ENCODE assay signal across 21 cellular contexts in genomic region chr18:13286456-13287125, GRCh38.
DNase-seq lines count a peak whose midpoint lies in the region.
"Had no signal": no experiment of that assay in that cellular context is flagged by ENCODE, and none has a peak within 500 bp of the region (broad histone marks: within the 10 kb centered on the region; RNA-seq: fewer than 3 reads in every experiment).

No MANE protein-coding gene starts in this region.

- H3K4me1 ChIP-seq in neuronal stem cell (ENCODE audit: control insufficient read depth in 2 of 2, insufficient read depth in 1 of 2, low read depth in 1 of 2, low read length in 2 of 2), result no peaks in the 10 kb centered on the region

- H3K23ac ChIP-seq in neuronal stem cell (ENCODE audit: low read depth, low read length, poor library complexity), result peak overlapping the region; percentile 45

- H3K18ac ChIP-seq in neuronal stem cell (ENCODE audit: low read length), result peak overlapping the region; percentile 88

- no peak overlapping the region for H3K4ac ChIP-seq in neuronal stem cell (ENCODE audit: low read length)

- H3K27me3 Mint-ChIP-seq in dendritic cell treated with granulocyte-macrophage colony-stimulating factor and Interleukin-4, amounts not matched to agents 40 ng/mL and 50 ng/mL, for 4 days, result no peaks in the 10 kb centered on the region
- H3K27me3 Mint-ChIP-seq in activated T-helper 2 cell treated with anti-CD3 and anti-CD28 coated beads, Interferon-gamma antibody, Interleukin-2, Interleukin-4, amounts not matched to agents 10 μg/mL and 5 μg/mL and 100 μg/mL, durations not matched to agents 14 hours and 24 hours and 36 hours (ENCODE audit: low read depth), result no peaks in the 10 kb centered on the region

- peak overlapping the region; percentile 73 for H2BK15ac ChIP-seq in neuronal stem cell (ENCODE audit: low read length)

- no peak overlapping the region for H2AK5ac ChIP-seq in neuronal stem cell (ENCODE audit: low read depth, low read length)

- H2AFZ ChIP-seq in neuronal stem cell (ENCODE audit: low read length), result no peak overlapping the region

- H2BK120ac ChIP-seq in neuronal stem cell (ENCODE audit: low read depth, low read length), result no peak overlapping the region

- H3K14ac ChIP-seq in neuronal stem cell (ENCODE audit: low read length), result no peak overlapping the region

- H3K4me2 ChIP-seq in neuronal stem cell (ENCODE audit: insufficient read depth, low read length, poor library complexity, severe bottlenecking), result no peak overlapping the region

- H4K91ac ChIP-seq in neuronal stem cell (ENCODE audit: low read depth, low read length, poor library complexity), result peak overlapping the region; percentile 38

- no peak overlapping the region for H3K4me3 Mint-ChIP-seq in dendritic cell treated with granulocyte-macrophage colony-stimulating factor and Interleukin-4, amounts not matched to agents 40 ng/mL and 50 ng/mL, for 4 days
- no peak overlapping the region for H3K4me3 Mint-ChIP-seq in activated T-helper 2 cell treated with anti-CD3 and anti-CD28 coated beads, Interferon-gamma antibody, Interleukin-2, Interleukin-4, amounts not matched to agents 10 μg/mL and 5 μg/mL and 100 μg/mL, durations not matched to agents 14 hours and 24 hours and 36 hours (ENCODE audit: low read depth)

- no peak overlapping the region for H2BK5ac ChIP-seq in neuronal stem cell (ENCODE audit: low read length)

- no peaks in the 10 kb centered on the region for H3K79me1 ChIP-seq in neuronal stem cell (ENCODE audit: low read depth, low read length)

- peak overlapping the region; percentile 2 for H3K27ac Mint-ChIP-seq in dendritic cell treated with granulocyte-macrophage colony-stimulating factor and Interleukin-4, amounts not matched to agents 40 ng/mL and 50 ng/mL, for 4 days
- no peak overlapping the region for H3K27ac Mint-ChIP-seq in activated T-helper 2 cell treated with anti-CD3 and anti-CD28 coated beads, Interferon-gamma antibody, Interleukin-2, Interleukin-4, amounts not matched to agents 10 μg/mL and 5 μg/mL and 100 μg/mL, durations not matched to agents 14 hours and 24 hours and 36 hours

- intact Hi-C loops in dendritic cell treated with granulocyte-macrophage colony-stimulating factor and Interleukin-4, amounts not matched to agents 40 ng/mL and 50 ng/mL, for 4 days (cut with micrococcal nuclease), result no loop called here
- intact Hi-C loops in activated T-helper 2 cell treated with anti-CD3 and anti-CD28 coated beads, Interferon-gamma antibody, Interleukin-2, Interleukin-4, amounts not matched to agents 10 μg/mL and 5 μg/mL and 100 μg/mL, durations not matched to agents 14 hours and 24 hours and 36 hours (cut with micrococcal nuclease), result no loop called here

- no peaks in the 10 kb centered on the region for H3K36me3 ChIP-seq in neuronal stem cell (replicated peaks in 1 of 2; ENCODE audit: control insufficient read depth in 2 of 2, insufficient read depth in 2 of 2, low read length in 2 of 2)

- H3K4me1 Mint-ChIP-seq in dendritic cell treated with granulocyte-macrophage colony-stimulating factor and Interleukin-4, amounts not matched to agents 40 ng/mL and 50 ng/mL, for 4 days (ENCODE audit: low read depth), result peaks cover 29% of the 10 kb centered on the region
- H3K4me1 Mint-ChIP-seq in activated T-helper 2 cell treated with anti-CD3 and anti-CD28 coated beads, Interferon-gamma antibody, Interleukin-2, Interleukin-4, amounts not matched to agents 10 μg/mL and 5 μg/mL and 100 μg/mL, durations not matched to agents 14 hours and 24 hours and 36 hours (ENCODE audit: low read depth), result peaks cover 80% of the 10 kb centered on the region

- peak; percentile 17 for DNase-seq in activated CD4-positive, CD25-positive, alpha-beta regulatory T cell treated with anti-CD3 and anti-CD28 coated beads, Interleukin-2, amount 50 U/mL, for 72 hours
- no peak for DNase-seq in activated CD4-positive, CD25-positive, alpha-beta regulatory T cell (lab: John Stamatoyannopoulos, UW)
- no peak for DNase-seq in neuronal stem cell (ENCODE audit: low spot score)
- DNase-seq in activated T-helper 2 cell treated with anti-CD3 and anti-CD28 coated beads, Interferon-gamma antibody, Interleukin-2, Interleukin-4, amounts not matched to agents 10 μg/mL and 5 μg/mL and 100 μg/mL, durations not matched to agents 14 hours and 24 hours and 36 hours (ENCODE audit: low spot score), result no peak
- no peak for DNase-seq in DMS79 (lab: John Stamatoyannopoulos, UW)
- no peak for DNase-seq in KG1 (lab: John Stamatoyannopoulos, UW)
- DNase-seq: 8988T; DMS79 treated with DMSO at 0.1 percent for 48 hours; GOT3; Kasumi-1; NCI-H2081; NCI-H2171; NCI-H345; NCI-H524; NCI-H774; NK-92 treated with Interleukin-12 subunit alpha and Interleukin-12 subunit beta, amount 100 ng/mL, for 24 hours; SHP77 treated with DMSO at 0.1 percent for 48 hours had no signal

- no peaks in the 10 kb centered on the region for H3K27me3 ChIP-seq in neuronal stem cell (ENCODE audit: control insufficient read depth in 3 of 3, insufficient read depth in 3 of 3, low read depth in 1 of 3, low read length in 3 of 3)

- peaks cover 69% of the 10 kb centered on the region for H3K36me3 Mint-ChIP-seq in dendritic cell treated with granulocyte-macrophage colony-stimulating factor and Interleukin-4, amounts not matched to agents 40 ng/mL and 50 ng/mL, for 4 days (ENCODE audit: low read depth)
- peaks cover 17% of the 10 kb centered on the region for H3K36me3 Mint-ChIP-seq in activated T-helper 2 cell treated with anti-CD3 and anti-CD28 coated beads, Interferon-gamma antibody, Interleukin-2, Interleukin-4, amounts not matched to agents 10 μg/mL and 5 μg/mL and 100 μg/mL, durations not matched to agents 14 hours and 24 hours and 36 hours (ENCODE audit: low read depth)

- H3K27ac ChIP-seq in neuronal stem cell (replicated peaks; ENCODE audit: low read length), result no peak overlapping the region
- H3K27ac ChIP-seq: C4-2B, RWPE1, SK-N-MC had no signal

- no CpG with 5 or more reads among the region's 14 CpGs for WGBS in neuronal stem cell (ENCODE audit: extremely low coverage in 2 of 2, insufficient read length in 2 of 2, insufficient replicate concordance in 1 of 2), 2 donors

- H3K9me3 Mint-ChIP-seq in dendritic cell treated with granulocyte-macrophage colony-stimulating factor and Interleukin-4, amounts not matched to agents 40 ng/mL and 50 ng/mL, for 4 days, result peaks cover 18% of the 10 kb centered on the region
- H3K9me3 Mint-ChIP-seq in activated T-helper 2 cell treated with anti-CD3 and anti-CD28 coated beads, Interferon-gamma antibody, Interleukin-2, Interleukin-4, amounts not matched to agents 10 μg/mL and 5 μg/mL and 100 μg/mL, durations not matched to agents 14 hours and 24 hours and 36 hours, result peaks cover 6% of the 10 kb centered on the region

- no peak overlapping the region for H3K9ac ChIP-seq in neuronal stem cell (ENCODE audit: low read depth, low read length, poor library complexity)

- H3K4me3 ChIP-seq in neuronal stem cell (ENCODE audit: low read length in 2 of 2), result no peak overlapping the region
- H3K4me3 ChIP-seq: SK-N-MC had no signal

- no peaks in the 10 kb centered on the region for H3K9me3 ChIP-seq in neuronal stem cell (replicated peaks in 1 of 2; ENCODE audit: control insufficient read depth in 2 of 2, insufficient read depth in 1 of 2, low read depth in 1 of 2, low read length in 2 of 2)

- H2BK12ac ChIP-seq in neuronal stem cell (ENCODE audit: low read length), result no peak overlapping the region

- no peak overlapping the region for H4K8ac ChIP-seq in neuronal stem cell (ENCODE audit: low read depth, low read length)
